ENCODE assay signal across 10 cellular contexts in the genomic region with DNA sequence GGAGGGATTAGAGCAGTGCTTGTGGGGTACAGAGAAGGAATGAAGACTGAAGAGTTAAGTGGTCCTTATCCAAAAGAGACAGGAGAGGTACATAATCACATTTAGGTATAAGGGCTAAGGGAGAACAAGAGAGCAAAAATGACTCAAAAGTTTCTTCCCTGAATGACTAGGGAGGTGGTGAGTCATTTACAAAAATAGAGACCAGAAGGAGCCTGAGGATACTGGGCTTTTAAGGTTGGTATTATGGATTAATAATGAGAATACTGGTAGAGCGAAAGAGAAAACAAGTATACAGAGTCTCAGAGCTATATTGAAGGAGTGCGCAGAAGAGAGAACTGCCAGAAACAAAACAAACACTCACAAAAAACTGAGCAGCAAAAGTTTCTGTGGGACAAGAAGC.
A peak's percentile ranks its signal among the peaks of the same experiment; 100 is the strongest.
DNase-seq lines count a peak whose midpoint lies in the region; ATAC-seq and TF ChIP-seq lines count a peak whose summit lies in the region.
"Had no signal": no experiment of that assay in that cellular context is flagged by ENCODE, and none has a peak within 500 bp of the region (broad histone marks: within the 10 kb centered on the region; RNA-seq: fewer than 3 reads in every experiment).

No MANE protein-coding gene starts in this region.

- no peak for TF ChIP-seq CTCF in natural killer cell (IDR thresholded peaks at IDR 0.05)

- peak overlapping the region; percentile 54 for H3K4me3 Mint-ChIP-seq in natural killer cell treated with Interleukin-12 subunit alpha and Interleukin-12 subunit beta and Interleukin-15 and Interleukin-18, amount 100 ng/mL, for 72 hours
- H3K4me3 Mint-ChIP-seq in natural killer cell, result no peak overlapping the region

- no peaks in the 10 kb centered on the region for H3K36me3 Mint-ChIP-seq in natural killer cell treated with Interleukin-12 subunit alpha and Interleukin-12 subunit beta and Interleukin-15 and Interleukin-18, amount 100 ng/mL, for 72 hours
- no peaks in the 10 kb centered on the region for H3K36me3 Mint-ChIP-seq in natural killer cell

- intact Hi-C loops in natural killer cell (cut with micrococcal nuclease), result no loop called here

- peak overlapping the region in 1 of 2 donors; percentile 3 for H3K27ac Mint-ChIP-seq in natural killer cell treated with Interleukin-12 subunit alpha and Interleukin-12 subunit beta and Interleukin-15 and Interleukin-18, amount 100 ng/mL, for 72 hours
- H3K27ac Mint-ChIP-seq in natural killer cell, result no peak overlapping the region

- H3K9me3 Mint-ChIP-seq in natural killer cell treated with Interleukin-12 subunit alpha and Interleukin-12 subunit beta and Interleukin-15 and Interleukin-18, amount 100 ng/mL, for 72 hours, result no peaks in the 10 kb centered on the region
- no peaks in the 10 kb centered on the region for H3K9me3 Mint-ChIP-seq in natural killer cell

- H3K27me3 Mint-ChIP-seq in natural killer cell treated with Interleukin-12 subunit alpha and Interleukin-12 subunit beta and Interleukin-15 and Interleukin-18, amount 100 ng/mL, for 72 hours, result no peaks in the 10 kb centered on the region
- H3K27me3 Mint-ChIP-seq in natural killer cell (ENCODE audit: low read depth in 2 of 2), result no peaks in the 10 kb centered on the region

- no peak for DNase-seq in natural killer cell treated with Interleukin-12 subunit alpha and Interleukin-12 subunit beta and Interleukin-15 and Interleukin-18, amount 100 ng/mL, for 72 hours (ENCODE audit: low spot score)
- no peak for DNase-seq in natural killer cell
- DNase-seq in DMS153 treated with DMSO at 0.1 percent for 48 hours (lab: John Stamatoyannopoulos, UW; ENCODE audit: unreplicated experiment), result no peak
- DNase-seq in activated CD4-positive, alpha-beta T cell treated with anti-CD3 and anti-CD28 coated beads for 1 hour, result no peak
- no peak for DNase-seq in occipital lobe (lab: John Stamatoyannopoulos, UW)
- no peak for DNase-seq in NCI-H1694 (lab: John Stamatoyannopoulos, UW)
- DNase-seq: AML-193 had no signal

- ATAC-seq in natural killer cell treated with Interleukin-12 subunit alpha and Interleukin-12 subunit beta and Interleukin-15 and Interleukin-18, amount 100 ng/mL, for 72 hours, result peak; percentile 75 to 91
- ATAC-seq in natural killer cell (no peak), HG02571 (IDR thresholded peaks at IDR 0.05; ENCODE audit: unreplicated experiment) (peak; percentile 94), HG03460 (IDR thresholded peaks at IDR 0.05; ENCODE audit: unreplicated experiment) (peak; percentile 68)
- ATAC-seq: HepG2 had no signal

- peaks cover 10 to 13% of the 10 kb centered on the region in 2 donors for H3K4me1 Mint-ChIP-seq in natural killer cell treated with Interleukin-12 subunit alpha and Interleukin-12 subunit beta and Interleukin-15 and Interleukin-18, amount 100 ng/mL, for 72 hours (ENCODE audit: low read depth in 2 of 2)
- H3K4me1 Mint-ChIP-seq in natural killer cell, result no peaks in the 10 kb centered on the region

Comparison
In these comparisons a context has a peak if more than half of its experiments do, and no peak if none do; other contexts are left out.
1. ATAC-seq: peak in natural killer cell treated with Interleukin-12 subunit alpha and Interleukin-12 subunit beta and Interleukin-15 and Interleukin-18, amount 100 ng/mL, for 72 hours (2 of 2), HG02571 (single experiment) and HG03460 (single experiment); none in natural killer cell (0 of 3).